Comparison of ENCODE assay signal across 8 cellular contexts in the genomic region with DNA sequence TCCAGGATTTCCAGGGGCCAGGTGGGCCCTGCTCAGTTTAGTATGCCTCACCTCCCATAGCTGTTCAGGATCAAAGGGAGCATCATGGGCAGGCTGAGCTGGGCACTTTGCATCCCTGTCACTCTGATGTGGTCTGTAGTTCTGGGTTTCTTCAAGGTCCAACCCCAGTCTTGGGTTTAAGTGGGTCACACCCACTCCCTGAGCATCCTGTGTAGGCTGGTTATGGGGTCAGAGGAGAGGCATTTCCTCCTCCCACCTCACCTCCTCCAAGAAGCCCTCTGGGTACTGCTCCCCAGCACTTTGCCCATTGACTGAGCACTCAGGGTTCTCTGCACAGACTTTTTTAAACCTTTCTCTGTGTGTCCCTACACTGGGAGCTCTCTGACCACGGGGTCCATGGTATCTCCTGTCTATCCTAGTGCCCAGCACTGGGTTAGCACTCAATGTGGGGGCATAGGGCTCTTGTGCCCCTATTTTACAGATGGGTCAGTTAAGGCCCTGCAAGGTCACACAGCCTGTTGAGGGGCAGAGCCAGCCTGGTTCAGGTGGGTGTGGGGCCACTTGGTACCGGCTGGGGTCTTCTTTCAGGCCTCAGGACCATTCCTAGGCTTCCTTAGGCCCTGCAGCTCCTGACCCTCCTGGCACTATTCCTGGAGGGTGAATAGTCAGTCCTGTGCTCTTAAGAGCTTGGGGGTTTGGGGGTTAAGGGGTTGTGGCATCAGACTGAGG. TPM values are rescaled to one million over a fixed set of nuclear protein-coding genes. Genes with fewer than 3 reads are reported as not detected.
DNase-seq lines count a peak whose midpoint lies in the region; ATAC-seq, FAIRE-seq and TF ChIP-seq lines count a peak whose summit lies in the region.

No MANE protein-coding gene starts in this region.

- no peak for ATAC-seq in HG03095 (IDR thresholded peaks at IDR 0.05; ENCODE audit: unreplicated experiment)

- no peak for FAIRE-seq in H1 (lab: Jason Lieb, UNC)

- H3K4me2 ChIP-seq in OCI-LY3 (ENCODE audit: low read length) (peak overlapping the region; percentile 95), H1 (ENCODE audit: insufficient read depth in 1 of 2, low read depth in 2 of 2, low read length in 2 of 2) (peak overlapping the region in 1 of 2 experiments; percentile 57; a peak in 1 of 4 replicates)

- peaks cover 100% of the 10 kb centered on the region for H3K79me2 ChIP-seq in OCI-LY3 (ENCODE audit: low read length)
- peaks cover 20 to 96% of the 10 kb centered on the region in 2 experiments for H3K79me2 ChIP-seq in H1 (ENCODE audit: control insufficient read depth in 1 of 2, insufficient read depth in 2 of 2, low read length in 2 of 2)

- no peak overlapping the region for H4K91ac ChIP-seq in H1 (replicated peaks; ENCODE audit: insufficient read length, low read length)

- H3K4ac ChIP-seq in H1 (replicated peaks; ENCODE audit: insufficient read length, low read depth, low read length) = no peak overlapping the region

- H3K9me3 ChIP-seq in OCI-LY3 (ENCODE audit: insufficient read depth, low read length) (peaks cover 5% of the 10 kb centered on the region; the same call in 1 of the 2 replicates), H1 (ENCODE audit: insufficient read depth in 2 of 2, low read depth in 1 of 2, low read length in 1 of 2) (no peaks in the 10 kb centered on the region), sigmoid colon (no peaks in the 10 kb centered on the region)

- peak overlapping the region; percentile 75; the same call in 1 of the 2 replicates for H3K4me3 ChIP-seq in OCI-LY3 (ENCODE audit: low read length)
- H3K4me3 ChIP-seq in H1 (ENCODE audit: extremely low read depth in 1 of 4, insufficient read depth in 2 of 4, low read depth in 3 of 4, low read length in 4 of 4) = no peak overlapping the region
- peak overlapping the region in 1 of 4 donors; percentile 60 for H3K4me3 ChIP-seq in sigmoid colon

- H2BK5ac ChIP-seq in H1 (ENCODE audit: low read depth, low read length) = no peak overlapping the region

- CTCF ChIA-PET in H1 (lab: Charles Lee; ENCODE audit: partially characterized antibody) = interaction anchor here (0.6 to 17.2 kb wide), 11 partner anchors 9 to 894 kb away, joined by 3 to 171 read pairs (median 6); no protein-coding TSS in a partner anchor

- WGBS in H1 (ENCODE audit: extremely low coverage in 1 of 2, insufficient coverage in 1 of 2, insufficient read length in 1 of 2, insufficient replicate concordance in 2 of 2, low coverage in 1 of 2, low lambda C conversion rate in 2 of 2, missing lambda C conversion rate in 1 of 2), 2 experiments = 93% methylated on average over 2 of the region's 2 CpGs; no CpG with 5 or more reads in 1 of the 2 experiments
- WGBS in sigmoid colon, 2 donors = 72 to 76% methylated on average over 2 of the region's 2 CpGs

- H4K8ac ChIP-seq in H1 (ENCODE audit: extremely low read depth, insufficient read depth, low read length) = no peak overlapping the region

- POLR2A ChIA-PET in H1 (lab: Charles Lee; ENCODE audit: partially characterized antibody) = interaction anchor here (0.8 to 2.5 kb wide), 8 partner anchors 11 to 32 kb away, joined by 3 to 13 read pairs (median 3); a partner anchor contains a TSS

- H3K27ac ChIP-seq in OCI-LY3 (ENCODE audit: low read length) = peak overlapping the region; percentile 91
- H3K27ac ChIP-seq in H1 (ENCODE audit: low read depth, low read length) = no peak overlapping the region
- peak overlapping the region; percentile 88 to 95 (median 92) for H3K27ac ChIP-seq in sigmoid colon

- H2AFZ ChIP-seq in OCI-LY3 (ENCODE audit: low read depth, low read length) (no peak overlapping the region), H1 (ENCODE audit: low read length) (no peak overlapping the region)

- H3K4me1 ChIP-seq in OCI-LY3 (ENCODE audit: low read length) (peaks cover 98% of the 10 kb centered on the region), H1 (replicated peaks in 1 of 4; ENCODE audit: control insufficient read depth in 3 of 4, insufficient read depth in 4 of 4, low read length in 3 of 4) (peaks cover 12 to 63% (median 47%) of the 10 kb centered on the region in 4 experiments), sigmoid colon (peaks cover 0 to 72% (median 53%) of the 10 kb centered on the region in 4 donors)

- intact Hi-C loops in sigmoid colon (cut with DNase I) = no loop called here

- H3K23me2 ChIP-seq in H1 (ENCODE audit: low read depth, low read length) = no peaks in the 10 kb centered on the region; the same call in none of the 2 replicates

- H3K27me3 ChIP-seq in OCI-LY3 (ENCODE audit: low read depth, low read length) (no peaks in the 10 kb centered on the region), H1 (replicated peaks in 1 of 4; ENCODE audit: control insufficient read depth in 3 of 4, extremely low read depth in 1 of 4, insufficient read depth in 3 of 4, low read length in 3 of 4) (no peaks in the 10 kb centered on the region), sigmoid colon (no peaks in the 10 kb centered on the region)

- DNase-seq in EL (peak; percentile 56), H1 (ENCODE audit: low read depth in 1 of 2, low spot score in 2 of 2) (no peak), sigmoid colon (no peak), SHP77 (lab: John Stamatoyannopoulos, UW) (no peak), NCI-H1092 (lab: John Stamatoyannopoulos, UW) (no peak), KBM-7 (no peak)

- no peak overlapping the region; the same call in 1 of the 2 replicates for H3K18ac ChIP-seq in H1 (ENCODE audit: extremely low read depth, low read length)

- peak overlapping the region; percentile 78 for H3K9ac ChIP-seq in OCI-LY3 (ENCODE audit: low read length)
- no peak overlapping the region for H3K9ac ChIP-seq in H1 (replicated peaks in 1 of 4; ENCODE audit: extremely low read depth in 1 of 4, low read depth in 3 of 4, low read length in 3 of 4)

- H2BK20ac ChIP-seq in H1 (ENCODE audit: low read length) = no peak overlapping the region

- no peak overlapping the region for H2BK12ac ChIP-seq in H1 (ENCODE audit: low read depth, low read length)

- no peak for TF ChIP-seq EP300 in H1 (IDR thresholded peaks at IDR 0.05; ENCODE audit: borderline replicate concordance in 1 of 2, low read depth in 2 of 2, low read length in 2 of 2)
- TF ChIP-seq EP300 in sigmoid colon (IDR thresholded peaks at IDR 0.05) = no peak

- no peak for TF ChIP-seq CTCF in OCI-LY3 (IDR thresholded peaks at IDR 0.05; ENCODE audit: low read depth, low read length)
- no peak for TF ChIP-seq CTCF in H1 (IDR thresholded peaks at IDR 0.05; ENCODE audit: control extremely low read depth in 1 of 3, insufficient read depth in 1 of 3, low read depth in 1 of 3, low read length in 3 of 3)
- no peak for TF ChIP-seq CTCF in sigmoid colon (IDR thresholded peaks at IDR 0.05)

- H4K5ac ChIP-seq in H1 (ENCODE audit: insufficient read length, low read depth, low read length) = no peak overlapping the region

- no peaks in the 10 kb centered on the region for H3K36me3 ChIP-seq in OCI-LY3 (replicated peaks; ENCODE audit: low read depth, low read length)
- H3K36me3 ChIP-seq in H1 (ENCODE audit: control insufficient read depth in 2 of 4, insufficient read depth in 4 of 4, low read length in 3 of 4) = no peaks in the 10 kb centered on the region
- no peaks in the 10 kb centered on the region for H3K36me3 ChIP-seq in sigmoid colon

- 0 out of 2 replicates have a peak overlapping the region, but pooled peaks have one; percentile 16 for H2AK5ac ChIP-seq in H1 (ENCODE audit: low read depth, low read length)

- H3K79me1 ChIP-seq in H1 (ENCODE audit: low read depth, low read length) = peaks cover 30% of the 10 kb centered on the region

- H2BK120ac ChIP-seq in H1 (replicated peaks; ENCODE audit: low read depth, low read length) = no peak overlapping the region

- H3K56ac ChIP-seq in H1 (replicated peaks; ENCODE audit: insufficient read length, low read depth, low read length) = no peak overlapping the region

- H3K23ac ChIP-seq in H1 (ENCODE audit: insufficient read length) = no peak overlapping the region

- peaks cover 43% of the 10 kb centered on the region for H4K20me1 ChIP-seq in OCI-LY3 (ENCODE audit: insufficient read depth, low read length)
- H4K20me1 ChIP-seq in H1 (replicated peaks in 1 of 2; ENCODE audit: control insufficient read depth in 1 of 2, insufficient read depth in 2 of 2, low read length in 2 of 2) = peaks cover 64 to 70% of the 10 kb centered on the region in 2 experiments

- in situ Hi-C loops in KBM-7 (cut with MboI; ENCODE audit: low pct_unique_long_range_greater_than_20kb, low sequenced_read_pairs) = no loop called here

- no peak overlapping the region for H3K14ac ChIP-seq in H1 (ENCODE audit: insufficient read length)

- no peak for TF ChIP-seq RAD21 in H1 (IDR thresholded peaks at IDR 0.05 in 1 of 2, conservative IDR thresholded peaks at IDR 0.05 in 1 of 2; ENCODE audit: low read depth in 2 of 2, low read length in 2 of 2)

- TF ChIP-seq POLR2A in H1 (IDR thresholded peaks at IDR 0.05; ENCODE audit: control extremely low read depth in 1 of 2, low read depth in 2 of 2, low read length in 2 of 2) (no peak), sigmoid colon (IDR thresholded peaks at IDR 0.05) (no peak)

- no peak overlapping the region for H2BK15ac ChIP-seq in H1 (ENCODE audit: low read length)

TF ChIP-seq in H1, 55 proteins besides CTCF, POLR2A, EP300 and RAD21 (continues in another document):
- TF ChIP-seq GABPA (IDR thresholded peaks at IDR 0.05; ENCODE audit: borderline replicate concordance, insufficient read depth, low read length) = no peak
- TF ChIP-seq TAF7 (optimal IDR thresholded peaks at IDR 0.05; ENCODE audit: borderline replicate concordance, low read depth, low read length) = no peak
- TF ChIP-seq CREB1 (IDR thresholded peaks at IDR 0.05) = no peak
- TF ChIP-seq CEBPB (IDR thresholded peaks at IDR 0.05; ENCODE audit: low read depth, low read length) = no peak
- no peak for TF ChIP-seq KDM1A (IDR thresholded peaks at IDR 0.05; ENCODE audit: borderline replicate concordance, low read length)
- no peak for TF ChIP-seq EGR1 (IDR thresholded peaks at IDR 0.05; ENCODE audit: borderline replicate concordance, low read depth, low read length)
- TF ChIP-seq TAF1 (IDR thresholded peaks at IDR 0.05; ENCODE audit: low read depth, low read length) = no peak

RNA-seq across cellular contexts. Expression of a gene that starts 19.0 kb away (rescaled TPM):
- 74.0 and 78.3 TPM in 2 replicates for total RNA-seq in H1 (2021; fragmentation: NEBNext Ultra II Directional; extraction: Animal tissue kit (Norgen Biotek cat#: 25700))
- 61.4 and 83.5 TPM in 2 replicates for polyA plus RNA-seq in H1 (2011; rRNA removed)
- polyA plus RNA-seq in H1 (2011; cell fraction: cytosol; rRNA removed) = 68.8 TPM
- polyA plus RNA-seq in H1 (2011; cell fraction: nucleus; rRNA removed) = 52.7 TPM
- 35.6 to 47.4 TPM (median 43.3 TPM) in 4 replicates for polyA plus RNA-seq in H1 (2012, experiment 1 of 2)
- 56.6 TPM for polyA plus RNA-seq in H1 (2012, experiment 2 of 2)
- 62.3 TPM for polyA plus RNA-seq in H1 (2013, experiment 1 of 2)
- 67.3 TPM for polyA plus RNA-seq in H1 (2013, experiment 2 of 2)
- polyA minus RNA-seq in H1 (2011; rRNA and poly(A)+ RNA removed) = 25.6 and 39.8 TPM in 2 replicates
- 50.7 TPM for polyA minus RNA-seq in H1 (2011; cell fraction: cytosol; rRNA and poly(A)+ RNA removed)
- polyA minus RNA-seq in H1 (2011; cell fraction: nucleus; rRNA and poly(A)+ RNA removed) = 39.2 TPM
- 10 to 100 TPM; 16.7 to 25.3 (median 18.5) TPM for total RNA-seq in sigmoid colon
- polyA plus RNA-seq in sigmoid colon = 10 to 100 TPM; 15.7 to 30.0 (median 28.1) TPM
